ENCODE assay signal across 12 cellular contexts in genomic region chr14:78157855-78158436, GRCh38. TPM values are rescaled to one million over a fixed set of nuclear protein-coding genes. Genes with fewer than 3 reads are reported as not detected.
DNase-seq lines count a peak whose midpoint lies in the region; ATAC-seq and TF ChIP-seq lines count a peak whose summit lies in the region.
"Had no signal": no experiment of that assay in that cellular context is flagged by ENCODE, and none has a peak within 500 bp of the region (broad histone marks: within the 10 kb centered on the region; RNA-seq: fewer than 3 reads in every experiment).

No MANE protein-coding gene starts in this region.

- H3K4me3 ChIP-seq in GM23338 = no peak overlapping the region
- no peak overlapping the region for H3K4me3 ChIP-seq in MG63
- H3K4me3 ChIP-seq in mucosa of descending colon = no peak overlapping the region
- H3K4me3 ChIP-seq in brain microvascular endothelial cell (ENCODE audit: low read depth, low read length) = no peak overlapping the region

- ATAC-seq in GM23338 (peak; percentile 50), mucosa of descending colon (no peak), GM19035 (IDR thresholded peaks at IDR 0.05; ENCODE audit: unreplicated experiment) (no peak)

- no peak overlapping the region for H3K4me2 ChIP-seq in GM23338

- H3K9me3 ChIP-seq in MG63 = no peaks in the 10 kb centered on the region
- no peaks in the 10 kb centered on the region for H3K9me3 ChIP-seq in mucosa of descending colon

- H3K27me3 Mint-ChIP-seq in GM23338 (ENCODE audit: insufficient read depth, low read depth, poor library complexity) (peaks cover 3% of the 10 kb centered on the region), brain (peaks cover 13% of the 10 kb centered on the region)

- H3K27me3 ChIP-seq in GM23338 (ENCODE audit: insufficient read depth) (no peaks in the 10 kb centered on the region), MG63 (no peaks in the 10 kb centered on the region), brain microvascular endothelial cell (replicated peaks) (no peaks in the 10 kb centered on the region)

- no peaks in the 10 kb centered on the region for H3K9me2 ChIP-seq in GM23338 (ENCODE audit: insufficient read depth)

- no peaks in the 10 kb centered on the region for H4K20me1 ChIP-seq in GM23338 (replicated peaks; ENCODE audit: insufficient read depth)

- H3K79me2 ChIP-seq in GM23338 (replicated peaks; ENCODE audit: insufficient read depth) = no peaks in the 10 kb centered on the region

- TF ChIP-seq CTCF in GM23338 (conservative IDR thresholded peaks at IDR 0.05; ENCODE audit: low read depth in 2 of 2) (no peak), brain (conservative IDR thresholded peaks at IDR 0.05) (no peak), mucosa of descending colon (IDR thresholded peaks at IDR 0.05) (no peak), brain microvascular endothelial cell (IDR thresholded peaks at IDR 0.05; ENCODE audit: low read depth, low read length, missing control alignments) (no peak)

- H3K36me3 ChIP-seq in GM23338 (ENCODE audit: insufficient read depth) (no peaks in the 10 kb centered on the region), MG63 (no peaks in the 10 kb centered on the region), mucosa of descending colon (ENCODE audit: low read depth) (no peaks in the 10 kb centered on the region), brain microvascular endothelial cell (replicated peaks) (no peaks in the 10 kb centered on the region)

- H3K36me3 Mint-ChIP-seq in GM23338 (ENCODE audit: low read depth) (no peaks in the 10 kb centered on the region), brain (no peaks in the 10 kb centered on the region)

- H3K9me3 Mint-ChIP-seq in GM23338 (no peaks in the 10 kb centered on the region), brain (peaks cover 0 to 8% (median 0%) of the 10 kb centered on the region in 5 experiments)

- intact Hi-C loops in mucosa of descending colon (cut with DNase I, micrococcal nuclease) = no loop called here

- no peak overlapping the region for H3K27ac Mint-ChIP-seq in GM23338
- H3K27ac Mint-ChIP-seq in brain = peak overlapping the region in 3 of 5 experiments; percentile 3 to 74 (median 61)

- H3K27ac ChIP-seq in GM23338 (ENCODE audit: low read depth) (no peak overlapping the region), brain microvascular endothelial cell (no peak overlapping the region)
- H3K27ac ChIP-seq: epithelial cell of prostate had no signal

- H3K4me1 ChIP-seq in GM23338 (ENCODE audit: insufficient read depth) (no peaks in the 10 kb centered on the region; the same call in 1 of the 2 replicates), mucosa of descending colon (ENCODE audit: low read depth) (no peaks in the 10 kb centered on the region)

- H3K4me3 Mint-ChIP-seq in GM23338 (no peak overlapping the region), brain (peak overlapping the region in 1 of 5 experiments; percentile 3)

- in situ Hi-C loops in brain microvascular endothelial cell (cut with HindIII; ENCODE audit: low pct_ligation_motif_present, low sequenced_read_pairs) = no loop called here

- no peaks in the 10 kb centered on the region for H3F3A ChIP-seq in GM23338 (replicated peaks; ENCODE audit: low read depth)

- peaks cover 19% of the 10 kb centered on the region for H3K4me1 Mint-ChIP-seq in GM23338
- peaks cover 40% of the 10 kb centered on the region for H3K4me1 Mint-ChIP-seq in brain

- H2AFZ ChIP-seq in GM23338 = no peak overlapping the region

- DNase-seq in GM23338 (ENCODE audit: low spot score) = peak; percentile 54
- peak; percentile 15 for DNase-seq in MG63
- DNase-seq in mucosa of descending colon = peak in 2 of 3 donors; percentile 27 to 41
- DNase-seq in brain microvascular endothelial cell = no peak
- DNase-seq in DMS153 treated with DMSO at 0.1 percent for 48 hours (lab: John Stamatoyannopoulos, UW; ENCODE audit: unreplicated experiment) = no peak
- DNase-seq: mesenchymal stem cell; NCI-H2029 treated with DMSO at 0.1 percent for 48 hours; stimulated activated CD4-positive, alpha-beta T cell treated with anti-CD3 and anti-CD28 coated beads, Interleukin-15, amount 100 ng/mL, for 24 hours; SW 1271 had no signal

TF ChIP-seq in GM23338, 12 proteins besides CTCF, POLR2A, EP300 and RAD21:
- TF ChIP-seq CREB1 (CRISPR knock-in tag; IDR thresholded peaks at IDR 0.05; ENCODE audit: low read depth) (no peak), REST (IDR thresholded peaks at IDR 0.05; ENCODE audit: unreplicated experiment) (peak; percentile 88)

RNA-seq across cellular contexts. Expression of gene NRXN3, which starts 12.2 kb away (rescaled TPM):
- 1.0 and 1.6 TPM in 2 replicates for total RNA-seq in GM23338 (2014; rRNA removed; shearing (Covaris generic))
- polyA plus RNA-seq in GM23338 (2016; fragmentation: Nextera tagmentation; extraction: Ambion mirVana) = 1.2 and 1.8 TPM in 2 replicates
- total RNA-seq in MG63 (2014; rRNA removed; shearing (Covaris generic); ENCODE audit: low replicate concordance) = 0.07 and 0.12 TPM in 2 replicates
- polyA plus RNA-seq in brain (ENCODE audit: insufficient read depth, low read depth, low replicate concordance) = 8.8 TPM
- total RNA-seq in mucosa of descending colon = 10 to 100 TPM in 1 of 3 donors, 1 to 10 TPM in 2; 2.1 to 27.3 (median 2.6) TPM

Comparison
In these comparisons a context has a peak if more than half of its experiments do, and no peak if none do; other contexts are left out.
1. DNase-seq: peak in GM23338 (single experiment), MG63 (single experiment) and mucosa of descending colon (2 of 3); none in brain microvascular endothelial cell (single experiment) and DMS153 treated with DMSO at 0.1 percent for 48 hours (single experiment).